In the genomic region with DNA sequence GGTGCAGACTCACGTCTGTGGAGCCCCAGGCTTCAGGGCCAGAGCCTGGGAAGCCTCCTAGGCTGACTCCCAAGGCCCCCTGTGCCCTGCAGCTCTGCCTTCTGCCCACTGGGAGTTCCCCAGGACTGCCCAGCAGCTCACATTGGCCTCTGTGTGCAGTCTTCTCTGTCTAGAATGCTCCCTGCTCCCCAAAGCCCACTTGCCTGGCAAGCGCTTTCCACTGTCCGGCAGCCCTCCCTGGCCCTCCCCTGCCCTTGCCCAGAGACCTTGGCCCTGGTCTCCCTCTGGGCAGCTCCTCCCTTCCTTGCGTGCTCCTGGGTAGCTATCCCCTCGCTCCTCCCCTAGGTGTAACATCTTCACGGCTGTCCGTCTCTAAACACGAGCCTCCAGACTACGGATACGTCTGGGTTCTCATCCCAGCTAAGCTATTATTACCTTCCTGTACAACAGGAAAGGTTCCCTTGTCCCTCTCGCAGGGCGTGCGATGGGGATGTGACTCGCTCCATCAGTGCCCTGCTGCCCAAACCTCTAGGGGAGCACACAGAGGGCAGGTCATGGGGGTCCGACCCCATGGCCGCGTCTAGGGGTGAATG, we compare ENCODE assay signal across 20 cellular contexts.
A peak's percentile ranks its signal among the peaks of the same experiment; 100 is the strongest.
DNase-seq lines count a peak whose midpoint lies in the region; ATAC-seq and TF ChIP-seq lines count a peak whose summit lies in the region.
"Had no signal": no experiment of that assay in that cellular context is flagged by ENCODE, and none has a peak within 500 bp of the region (broad histone marks: within the 10 kb centered on the region; RNA-seq: fewer than 3 reads in every experiment).

No MANE protein-coding gene starts in this region.

- no peak overlapping the region for H3T11ph ChIP-seq in H9 (ENCODE audit: low read length)

- no peak overlapping the region for H2AK5ac ChIP-seq in H9 (ENCODE audit: insufficient read length, low read length)

- TF ChIP-seq CTCF in H9 (conservative IDR thresholded peaks at IDR 0.05) (no peak; the same call in 2 of the 3 replicates), ovary (IDR thresholded peaks at IDR 0.05) (no peak), esophagus squamous epithelium (IDR thresholded peaks at IDR 0.05) (no peak)

- WGBS in H9 (ENCODE audit: extremely low coverage, insufficient read length, low lambda C conversion rate), result no CpG with 5 or more reads among the region's 17 CpGs
- 71 to 86% (median 74%) methylated on average over 17 of the region's 17 CpGs for WGBS in ovary, 3 donors
- 70 to 75% methylated on average over 15 of the region's 17 CpGs for WGBS in esophagus squamous epithelium, 2 donors

- no peaks in the 10 kb centered on the region for H3K23me2 ChIP-seq in H9 (ENCODE audit: insufficient read length, low read depth, low read length, poor library complexity, severe bottlenecking)

- H3K27ac ChIP-seq in H9 (ENCODE audit: insufficient read length, low read depth, low read length) (no peak overlapping the region), ovary (no peak overlapping the region), esophagus squamous epithelium (no peak overlapping the region)
- H3K27ac ChIP-seq: SJSA1, tibial nerve had no signal

- no peak overlapping the region for H4K8ac ChIP-seq in H9 (replicated peaks; ENCODE audit: insufficient read length, low read depth, low read length)

- no peak overlapping the region for H2BK120ac ChIP-seq in H9 (ENCODE audit: low read depth, low read length, poor library complexity, severe bottlenecking)

- H3K36me3 ChIP-seq in ovary (no peaks in the 10 kb centered on the region), esophagus squamous epithelium (no peaks in the 10 kb centered on the region)
- H3K36me3 ChIP-seq: SJSA1, tibial nerve had no signal

- H3K4me3 ChIP-seq in ovary, result peak overlapping the region; percentile 16
- no peak overlapping the region for H3K4me3 ChIP-seq in esophagus squamous epithelium
- H3K4me3 ChIP-seq: mucosa of descending colon, SJSA1 had no signal

- H3K79me1 ChIP-seq in H9 (ENCODE audit: insufficient read depth, low read depth, low read length, poor library complexity, severe bottlenecking), result no peaks in the 10 kb centered on the region

- no peak overlapping the region for H2BK15ac ChIP-seq in H9 (ENCODE audit: low read depth, low read length)

- no peak overlapping the region for H3K23ac ChIP-seq in H9 (ENCODE audit: insufficient read length, low read depth, low read length)

- DNase-seq in H9 (peak; percentile 24), SW480 (ENCODE audit: low spot score) (peak; percentile 22), islet precursor cell (peak; percentile 57), ovary (peak in 2 of 5 donors; percentile 22 to 54), H4 (ENCODE audit: low spot score) (no peak), esophagus squamous epithelium (lab: John Stamatoyannopoulos, UW) (no peak)
- DNase-seq: activated CD4-positive, alpha-beta T cell treated with anti-CD3 and anti-CD28 coated beads for 1 hour; AML-193; dermis blood vessel endothelial cell; left colon; mucosa of descending colon; NCI-H1417; NCI-H2171 treated with DMSO at 0.1 percent for 48 hours; occipital lobe; stimulated activated naive CD8-positive, alpha-beta T cell treated with anti-CD3 and anti-CD28 coated beads, Interleukin-15, Interleukin-2, amounts not matched to agents 100 U/mL and 50 U/mL, for 24 hours had no signal

- no peak overlapping the region for H2BK5ac ChIP-seq in H9 (ENCODE audit: insufficient read length, low read length)

- intact Hi-C loops in ovary (cut with DNase I), result loop anchor here in 1 of 4 donors (5.0 kb wide), 1 partner anchor 333 kb away; a partner anchor contains a TSS
- intact Hi-C loops in esophagus squamous epithelium (cut with DNase I), result no loop called here

- peaks cover 13% of the 10 kb centered on the region for H3K27me3 Mint-ChIP-seq in H9 (ENCODE audit: low read depth)
- H3K27me3 Mint-ChIP-seq: activated T-helper 17 cell treated with anti-CD3 and anti-CD28 coated beads, Interleukin-2, amount 50 U/mL, for 72 hours had no signal

- no peak for TF ChIP-seq POLR2A in ovary (IDR thresholded peaks at IDR 0.05)
- no peak for TF ChIP-seq POLR2A in esophagus squamous epithelium (IDR thresholded peaks at IDR 0.05)

- peaks cover 0 to 6% of the 10 kb centered on the region in 2 experiments; a peak in 3 of 5 replicates for H3K9me3 Mint-ChIP-seq in H9
- H3K9me3 Mint-ChIP-seq: activated T-helper 17 cell treated with anti-CD3 and anti-CD28 coated beads, Interleukin-2, amount 50 U/mL, for 72 hours had no signal

- H3K4me1 Mint-ChIP-seq in H9, result peaks cover 8 to 30% of the 10 kb centered on the region in 2 experiments
- H3K4me1 Mint-ChIP-seq: activated T-helper 17 cell treated with anti-CD3 and anti-CD28 coated beads, Interleukin-2, amount 50 U/mL, for 72 hours had no signal

- no peaks in the 10 kb centered on the region for H3K79me2 ChIP-seq in H9 (ENCODE audit: insufficient read depth, low read length)

- H3K56ac ChIP-seq in H9 (ENCODE audit: insufficient read length, low read depth, low read length), result no peak overlapping the region

- no peak overlapping the region for H3K4me2 ChIP-seq in H9 (ENCODE audit: insufficient read depth, insufficient read length, low read length)

- no peaks in the 10 kb centered on the region for H3K27me3 ChIP-seq in H9 (ENCODE audit: insufficient read depth, low read length)
- no peaks in the 10 kb centered on the region for H3K27me3 ChIP-seq in ovary
- H3K27me3 ChIP-seq in esophagus squamous epithelium, result peaks cover 0 to 1% (median 0%) of the 10 kb centered on the region in 4 donors
- H3K27me3 ChIP-seq: SJSA1, tibial nerve had no signal

- no peak overlapping the region for H2AFZ ChIP-seq in H9 (ENCODE audit: low read length)

- no peak overlapping the region for H3K4me3 Mint-ChIP-seq in H9
- H3K4me3 Mint-ChIP-seq: activated T-helper 17 cell treated with anti-CD3 and anti-CD28 coated beads, Interleukin-2, amount 50 U/mL, for 72 hours had no signal

- no peak overlapping the region for H4K91ac ChIP-seq in H9 (ENCODE audit: insufficient read length, low read depth, low read length)

- H2BK12ac ChIP-seq in H9 (ENCODE audit: insufficient read length, low read depth, low read length), result no peak overlapping the region

- no peak overlapping the region for H2BK20ac ChIP-seq in H9 (ENCODE audit: low read depth, low read length, poor library complexity, severe bottlenecking)

- ATAC-seq in GM18861 (IDR thresholded peaks at IDR 0.05; ENCODE audit: unreplicated experiment) (no peak), HG03196 (IDR thresholded peaks at IDR 0.05; ENCODE audit: unreplicated experiment) (no peak)
- ATAC-seq: activated T-helper 17 cell treated with anti-CD3 and anti-CD28 coated beads, Interleukin-2, amount 50 U/mL, for 72 hours; left colon; mucosa of descending colon; stimulated activated naive CD8-positive, alpha-beta T cell treated with anti-CD3 and anti-CD28 coated beads, Interleukin-15, Interleukin-2, amounts not matched to agents 100 U/mL and 50 U/mL, for 24 hours had no signal

- H3K18ac ChIP-seq in H9 (ENCODE audit: insufficient read length, low read depth, low read length), result no peak overlapping the region

- H3K27ac Mint-ChIP-seq in H9, result peak overlapping the region in 1 of 3 experiments; percentile 85; a peak in 2 of 7 replicates
- H3K27ac Mint-ChIP-seq: activated T-helper 17 cell treated with anti-CD3 and anti-CD28 coated beads, Interleukin-2, amount 50 U/mL, for 72 hours had no signal

- no peak overlapping the region for H3K14ac ChIP-seq in H9 (ENCODE audit: insufficient read depth, low read length)

- no peak for TF ChIP-seq EP300 in ovary (IDR thresholded peaks at IDR 0.05)

- no peak overlapping the region for H3K9ac ChIP-seq in H9 (ENCODE audit: extremely low read depth, insufficient read length, low read length)

- peaks cover 0 to 4% (median 0%) of the 10 kb centered on the region in 3 experiments; a peak in 2 of 7 replicates for H3K36me3 Mint-ChIP-seq in H9 (ENCODE audit: insufficient read depth in 1 of 3, low read depth in 3 of 3)

- H4K20me1 ChIP-seq in H9 (ENCODE audit: control insufficient read depth, insufficient read depth, insufficient read length), result no peaks in the 10 kb centered on the region

- H4K5ac ChIP-seq in H9 (ENCODE audit: insufficient read length, low read depth, low read length), result no peak overlapping the region

- no peak overlapping the region for H3K4ac ChIP-seq in H9 (ENCODE audit: low read depth, low read length)

- no peaks in the 10 kb centered on the region for H3K9me3 ChIP-seq in H9 (ENCODE audit: control insufficient read depth, low read depth, low read length)
- no peaks in the 10 kb centered on the region for H3K9me3 ChIP-seq in ovary
- H3K9me3 ChIP-seq in esophagus squamous epithelium, result no peaks in the 10 kb centered on the region
- H3K9me3 ChIP-seq: mucosa of descending colon, SJSA1, tibial nerve had no signal

- no peaks in the 10 kb centered on the region for H3K4me1 ChIP-seq in H9 (ENCODE audit: insufficient read depth, low read length)
- peaks cover 3% of the 10 kb centered on the region for H3K4me1 ChIP-seq in ovary (ENCODE audit: insufficient read depth)
- H3K4me1 ChIP-seq in esophagus squamous epithelium, result peaks cover 0 to 21% (median 0%) of the 10 kb centered on the region in 3 donors
- H3K4me1 ChIP-seq: SJSA1, tibial nerve had no signal

Comparison
In these comparisons a context has a peak if more than half of its experiments do, and no peak if none do; other contexts are left out.
1. DNase-seq: peak in H9 (single experiment), SW480 (single experiment) and islet precursor cell (single experiment); none in H4 (single experiment) and esophagus squamous epithelium (single experiment).